In the genomic region with DNA sequence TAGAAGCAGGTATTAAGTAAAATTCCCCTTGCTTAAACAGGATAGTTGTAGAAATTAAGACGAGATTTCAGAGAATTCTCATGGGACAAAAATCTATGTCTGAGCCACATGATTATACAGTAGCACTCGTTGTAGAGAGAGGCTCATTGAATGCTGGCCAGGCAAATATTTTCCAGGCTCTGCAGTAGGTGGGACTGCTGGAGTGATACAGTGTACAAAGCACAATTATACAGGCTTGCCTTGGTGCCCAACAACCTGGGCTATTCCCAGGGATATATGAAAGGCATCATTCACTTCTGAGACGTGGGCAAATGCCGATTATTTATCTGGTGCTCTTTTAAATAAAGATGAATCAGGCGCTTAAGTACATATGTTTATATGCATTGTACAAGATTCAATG, we compare ENCODE assay signal across 21 cellular contexts.
"Had no signal": no experiment of that assay in that cellular context is flagged by ENCODE, and none has a peak within 500 bp of the region (broad histone marks: within the 10 kb centered on the region; RNA-seq: fewer than 3 reads in every experiment).

No MANE protein-coding gene starts in this region.

- H3K27me3 Mint-ChIP-seq: brain; stimulated activated naive CD8-positive, alpha-beta T cell treated with anti-CD3 and anti-CD28 coated beads, Interleukin-15, amount 100 ng/mL, for 72 hours had no signal

- DNase-seq: activated CD4-positive, alpha-beta T cell treated with anti-CD3 and anti-CD28 coated beads for 1 hour; activated CD4-positive, alpha-beta T cell treated with anti-CD3 and anti-CD28 coated beads, Interleukin-2, amount 50 U/mL, for 1 hour; activated CD8-positive, alpha-beta T cell treated with anti-CD3 and anti-CD28 coated beads, Interleukin-2, amount 10 ng/mL, durations not matched to agents 7 days and 5 days; activated gamma-delta T cell; activated naive CD4-positive, alpha-beta T cell treated with anti-CD3 and anti-CD28 coated beads, Interleukin-2, amount 50 U/mL, for 16 hours; activated naive CD8-positive, alpha-beta T cell treated with anti-CD3 and anti-CD28 coated beads, Interleukin-2, amount 50 U/mL, for 24 hours; effector CD4-positive, alpha-beta T cell; immature natural killer cell; naive B cell; nucleus accumbens; right lobe of liver; stimulated activated CD4-positive, alpha-beta T cell treated with anti-CD3 and anti-CD28 coated beads, Interleukin-1b, Interleukin-23, amount 100 ng/mL, for 48 hours; stimulated activated naive CD8-positive, alpha-beta T cell treated with anti-CD3 and anti-CD28 coated beads, Interleukin-15, amount 100 ng/mL, for 72 hours; tibial artery had no signal

- H2AFZ ChIP-seq: hepatocyte, parathyroid adenoma had no signal

- H3K9ac ChIP-seq: parathyroid adenoma had no signal

- H3K9me3 Mint-ChIP-seq: activated naive CD8-positive, alpha-beta T cell treated with anti-CD3 and anti-CD28 coated beads, Interleukin-2, amount 50 U/mL, for 24 hours; activated T-helper 1 cell treated with anti-CD3 and anti-CD28 coated beads, Interleukin-12 subunit alpha, Interleukin-12 subunit beta, Interleukin-2, Interleukin-4 antibody, amounts not matched to agents 30 ng/mL and 10 ng/mL and 1 ng/mL, durations not matched to agents 14 hours and 24 hours and 36 hours; brain; naive B cell; stimulated activated naive CD8-positive, alpha-beta T cell treated with anti-CD3 and anti-CD28 coated beads, Interleukin-15, amount 100 ng/mL, for 72 hours had no signal

- H3K9me3 ChIP-seq: right lobe of liver, tibial artery had no signal

- H3K4me1 ChIP-seq: parathyroid adenoma, right lobe of liver had no signal

- H3K4me2 ChIP-seq: hepatocyte had no signal

- H3K4me3 Mint-ChIP-seq: activated CD8-positive, alpha-beta T cell treated with anti-CD3 and anti-CD28 coated beads, Interleukin-2, amount 10 ng/mL, durations not matched to agents 7 days and 5 days; activated naive CD8-positive, alpha-beta T cell treated with anti-CD3 and anti-CD28 coated beads, Interleukin-2, amount 50 U/mL, for 24 hours; activated T-helper 1 cell treated with anti-CD3 and anti-CD28 coated beads, Interleukin-12 subunit alpha, Interleukin-12 subunit beta, Interleukin-2, Interleukin-4 antibody, amounts not matched to agents 30 ng/mL and 10 ng/mL and 1 ng/mL, durations not matched to agents 14 hours and 24 hours and 36 hours; immature natural killer cell; naive B cell; stimulated activated naive CD8-positive, alpha-beta T cell treated with anti-CD3 and anti-CD28 coated beads, Interleukin-15, amount 100 ng/mL, for 72 hours had no signal

- H3K27me3 ChIP-seq: hepatocyte, right lobe of liver, tibial artery had no signal

- H3K4me3 ChIP-seq: hepatocyte, lung, right lobe of liver, skin epidermis, tibial artery had no signal

- H3K27ac ChIP-seq: hepatocyte, parathyroid adenoma, right lobe of liver, skin epidermis, tibial artery had no signal

- H3K27ac Mint-ChIP-seq: activated CD8-positive, alpha-beta T cell treated with anti-CD3 and anti-CD28 coated beads, Interleukin-2, amount 10 ng/mL, durations not matched to agents 7 days and 5 days; activated naive CD8-positive, alpha-beta T cell treated with anti-CD3 and anti-CD28 coated beads, Interleukin-2, amount 50 U/mL, for 24 hours; activated T-helper 1 cell treated with anti-CD3 and anti-CD28 coated beads, Interleukin-12 subunit alpha, Interleukin-12 subunit beta, Interleukin-2, Interleukin-4 antibody, amounts not matched to agents 30 ng/mL and 10 ng/mL and 1 ng/mL, durations not matched to agents 14 hours and 24 hours and 36 hours; brain; immature natural killer cell; naive B cell; stimulated activated naive CD8-positive, alpha-beta T cell treated with anti-CD3 and anti-CD28 coated beads, Interleukin-15, amount 100 ng/mL, for 72 hours had no signal

- H3K79me2 ChIP-seq: hepatocyte, parathyroid adenoma had no signal

- ATAC-seq: activated CD8-positive, alpha-beta T cell treated with anti-CD3 and anti-CD28 coated beads, Interleukin-2, amount 10 ng/mL, durations not matched to agents 7 days and 5 days; activated naive CD8-positive, alpha-beta T cell treated with anti-CD3 and anti-CD28 coated beads, Interleukin-2, amount 50 U/mL, for 24 hours; left lobe of liver; right lobe of liver; stimulated activated naive CD8-positive, alpha-beta T cell treated with anti-CD3 and anti-CD28 coated beads, Interleukin-15, amount 100 ng/mL, for 72 hours had no signal

- H3K36me3 Mint-ChIP-seq: immature natural killer cell, naive B cell had no signal

- H3K4me1 Mint-ChIP-seq: activated naive CD8-positive, alpha-beta T cell treated with anti-CD3 and anti-CD28 coated beads, Interleukin-2, amount 50 U/mL, for 24 hours; immature natural killer cell; naive B cell; stimulated activated naive CD8-positive, alpha-beta T cell treated with anti-CD3 and anti-CD28 coated beads, Interleukin-15, amount 100 ng/mL, for 72 hours had no signal

- H3K36me3 ChIP-seq: right lobe of liver, tibial artery had no signal
